8 cellular contexts compared by ENCODE assay signal in genomic region chr2:70301344-70302194, GRCh38. TPM values are rescaled to one million over a fixed set of nuclear protein-coding genes. Genes with fewer than 3 reads are reported as not detected.
DNase-seq lines count a peak whose midpoint lies in the region; ATAC-seq and TF ChIP-seq lines count a peak whose summit lies in the region.

Gene FAM136A, minus strand, starts transcription at chr2:70302067. Its CDS starts 56 bp downstream, at chr2:70302011.

- peak within 1 kb of the TSS in 58 of 59 donors; percentile 13 to 94 (median 82) for H3K27ac ChIP-seq in dorsolateral prefrontal cortex

- WGBS in lower leg skin, 2 donors, result 1% methylated on average over 20 to 53 of the region's 79 CpGs

- H3K27me3 ChIP-seq in BE2C (no peaks in the 10 kb centered on the region), dorsolateral prefrontal cortex (no peaks in the 10 kb centered on the region)

- no peaks in the 10 kb centered on the region for H3K4me1 ChIP-seq in BE2C

- DNase-seq in BE2C, result peak; percentile 85
- peak; percentile 86 for DNase-seq in NCI-H69 (lab: John Stamatoyannopoulos, UW)
- DNase-seq in activated CD4-positive, alpha-beta T cell treated with anti-CD3 and anti-CD28 coated beads, Interleukin-2, amount 50 U/mL, for 4 hours, result peak; percentile 84 to 85
- peak; percentile 63 to 89 (median 77) for DNase-seq in dorsolateral prefrontal cortex
- DNase-seq in lower leg skin (ENCODE audit: low spot score in 2 of 2), result peak; percentile 73 to 96
- DNase-seq in stimulated activated CD4-positive, alpha-beta T cell treated with anti-CD3 and anti-CD28 coated beads, Interleukin-4, amount 100 ng/mL, for 4 hours, result peak; percentile 84 to 89

- no peaks in the 10 kb centered on the region for H3K9me3 ChIP-seq in BE2C

- H3K4me3 ChIP-seq in BE2C (ENCODE audit: low read depth, low read length), result peak within 1 kb of the TSS; percentile 70
- H3K4me3 ChIP-seq in dorsolateral prefrontal cortex, result peak within 1 kb of the TSS; percentile 69 to 99 (median 92)
- peak within 1 kb of the TSS; percentile 94 for H3K4me3 ChIP-seq in lower leg skin (ENCODE audit: low read depth, poor library complexity, severe bottlenecking)

- intact Hi-C loops in dorsolateral prefrontal cortex (cut with DNase I), result loop anchor here (2.0 to 10.0 kb wide), 10 partner anchors 44 to 483 kb away; partner anchors contain the start of genes C2orf42 (in 1 of the 2), PCBP1 (in 1 of the 2), PCYOX1 (in 1 of the 2) and TGFA (in 1 of the 2)
- intact Hi-C loops in lower leg skin (cut with DNase I; ENCODE audit: low total_unique reads), result loop anchor here (10.0 kb wide), 1 partner anchor 343 kb away; no protein-coding TSS in a partner anchor

- no peak for TF ChIP-seq POLR2A in lower leg skin (IDR thresholded peaks at IDR 0.05)

- no peaks in the 10 kb centered on the region for H3K36me3 ChIP-seq in BE2C

- peak; percentile 70 for ATAC-seq in GM19043 (IDR thresholded peaks at IDR 0.05; ENCODE audit: low read depth, unreplicated experiment)
- ATAC-seq in HG03378 (IDR thresholded peaks at IDR 0.05; ENCODE audit: unreplicated experiment), result peak; percentile 53

- TF ChIP-seq CTCF in BE2C (IDR thresholded peaks at IDR 0.05; ENCODE audit: low read depth, low read length) (peak; percentile 56), dorsolateral prefrontal cortex (IDR thresholded peaks at IDR 0.05 in 54 of 56, conservative IDR thresholded peaks at IDR 0.05 in 2 of 56; ENCODE audit: low read depth in 1 of 56, partially characterized antibody in 56 of 56) (peak; percentile 74 to 99 (median 94)), lower leg skin (IDR thresholded peaks at IDR 0.05) (peak in 1 of 3 donors; percentile 33)

RNA-seq across cellular contexts. Expression of gene FAM136A, which starts in this region (rescaled TPM):
- 35.8 TPM for polyA plus RNA-seq in BE2C (2012; ENCODE audit: insufficient read depth, insufficient read length, low read depth)
- total RNA-seq in dorsolateral prefrontal cortex (10 to 100 TPM in 119 of 120 experiments, 1 to 10 TPM in 1; 9.5 to 27.5 (median 18.9) TPM), lower leg skin (10 to 100 TPM; 20.1 to 22.4 (median 21.3) TPM)

Comparison
In these comparisons a context has a peak if more than half of its experiments do, and no peak if none do; other contexts are left out.
1. Peak in every context shown above with its lines: DNase-seq, ATAC-seq, H3K4me3 ChIP-seq and H3K27ac ChIP-seq.